15 cellular contexts compared by ENCODE assay signal in the genomic region with DNA sequence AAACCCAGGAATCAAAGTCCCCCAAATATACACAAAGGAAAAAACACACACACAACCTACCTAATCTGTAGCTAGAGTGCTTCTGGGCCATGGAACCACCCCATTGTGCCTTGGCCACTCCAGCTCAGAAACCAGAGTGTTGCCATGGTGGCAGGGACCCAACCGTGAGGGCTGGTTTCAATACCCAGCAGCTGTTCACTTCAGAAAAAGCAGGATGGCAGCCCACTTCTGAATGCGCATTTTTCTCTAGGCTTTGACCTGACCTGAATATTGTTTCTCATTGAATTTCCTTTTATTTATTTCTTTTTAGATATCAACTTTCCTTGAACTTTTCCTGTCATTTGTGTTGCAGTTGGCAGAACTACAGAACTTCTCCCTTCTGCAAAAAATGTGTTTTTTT. TPM values are rescaled to one million over a fixed set of nuclear protein-coding genes. Genes with fewer than 3 reads are reported as not detected.
A peak's percentile ranks its signal among the peaks of the same experiment; 100 is the strongest.
DNase-seq lines count a peak whose midpoint lies in the region; ATAC-seq, FAIRE-seq and TF ChIP-seq lines count a peak whose summit lies in the region.
"Had no signal": no experiment of that assay in that cellular context is flagged by ENCODE, and none has a peak within 500 bp of the region (broad histone marks: within the 10 kb centered on the region; RNA-seq: fewer than 3 reads in every experiment).

No MANE protein-coding gene starts in this region.

- no peaks in the 10 kb centered on the region for H3K9me3 ChIP-seq in SK-N-SH
- no peaks in the 10 kb centered on the region for H3K9me3 ChIP-seq in GM12878 (replicated peaks; ENCODE audit: control insufficient read depth, insufficient read depth, low read length)
- H3K9me3 ChIP-seq in mesenchymal stem cell (ENCODE audit: control insufficient read depth, low read length): no peaks in the 10 kb centered on the region
- no peaks in the 10 kb centered on the region for H3K9me3 ChIP-seq in transverse colon
- H3K9me3 ChIP-seq: mucosa of descending colon had no signal

- no peaks in the 10 kb centered on the region for H4K20me1 ChIP-seq in SK-N-SH (ENCODE audit: insufficient read depth)
- H4K20me1 ChIP-seq in GM12878 (ENCODE audit: control insufficient read depth, insufficient read depth): no peaks in the 10 kb centered on the region

- H3K36me3 ChIP-seq in SK-N-SH (replicated peaks in 1 of 2; ENCODE audit: control insufficient read depth in 1 of 2, insufficient read depth in 2 of 2, low read length in 1 of 2) (no peaks in the 10 kb centered on the region), GM12878 (ENCODE audit: control insufficient read depth in 2 of 2, insufficient read depth in 2 of 2, low read length in 1 of 2) (no peaks in the 10 kb centered on the region), mesenchymal stem cell (ENCODE audit: control insufficient read depth in 1 of 2, insufficient read depth in 2 of 2, low read depth in 1 of 2, low read length in 2 of 2) (no peaks in the 10 kb centered on the region), transverse colon (no peaks in the 10 kb centered on the region)

- H2BK5ac ChIP-seq in mesenchymal stem cell (ENCODE audit: low read depth, low read length, poor library complexity, severe bottlenecking): no peak overlapping the region

- no peak overlapping the region for H2BK15ac ChIP-seq in mesenchymal stem cell (ENCODE audit: low read depth, poor library complexity, severe bottlenecking)

- H2AFZ ChIP-seq in SK-N-SH (ENCODE audit: low read depth) (peak overlapping the region; percentile 27; the same call in 1 of the 2 replicates), GM12878 (ENCODE audit: control insufficient read depth, low read depth, low read length) (no peak overlapping the region), mesenchymal stem cell (ENCODE audit: low read depth, low read length) (no peak overlapping the region)

- peak overlapping the region; percentile 73 to 93; a peak in 3 of 4 replicates for H3K27ac ChIP-seq in SK-N-SH (ENCODE audit: low read depth in 2 of 2, low read length in 1 of 2)
- H3K27ac ChIP-seq in GM12878 (ENCODE audit: control insufficient read depth, insufficient read depth): no peak overlapping the region
- peak overlapping the region; percentile 36 for H3K27ac ChIP-seq in mesenchymal stem cell (ENCODE audit: low read length, poor library complexity, severe bottlenecking)
- H3K27ac ChIP-seq in transverse colon: peak overlapping the region; percentile 38 to 82 (median 68)

- intact Hi-C loops in GM12878 (cut with micrococcal nuclease; ENCODE audit: unreplicated experiment): no loop called here
- intact Hi-C loops in transverse colon (cut with DNase I; ENCODE audit: low total_unique reads): no loop called here

- H3K4ac ChIP-seq in mesenchymal stem cell (ENCODE audit: low read depth in 1 of 2, low read length in 2 of 2): peak overlapping the region in 1 of 2 experiments; percentile 10

- no TSS peak for BruUV-seq in GM12878 (replicated peaks; lab: Mats Ljungman, UMichigan)

- H4K8ac ChIP-seq in mesenchymal stem cell (ENCODE audit: low read length): no peak overlapping the region

- H3K27me3 ChIP-seq in SK-N-SH (ENCODE audit: insufficient read depth): no peaks in the 10 kb centered on the region
- H3K27me3 ChIP-seq in GM12878 (replicated peaks in 1 of 2; ENCODE audit: control insufficient read depth in 2 of 2, insufficient read depth in 2 of 2, low read length in 1 of 2): no peaks in the 10 kb centered on the region
- H3K27me3 ChIP-seq in mesenchymal stem cell (ENCODE audit: control insufficient read depth in 1 of 2, insufficient read depth in 1 of 2, low read length in 2 of 2): no peaks in the 10 kb centered on the region
- no peaks in the 10 kb centered on the region for H3K27me3 ChIP-seq in transverse colon

- peak overlapping the region; percentile 1 to 9 for H2BK12ac ChIP-seq in mesenchymal stem cell (ENCODE audit: low read length in 2 of 2)

- TF ChIP-seq RAD21 in SK-N-SH (IDR thresholded peaks at IDR 0.05; ENCODE audit: low read length) (no peak), GM12878 (IDR thresholded peaks at IDR 0.05; ENCODE audit: insufficient read depth, low read depth, low read length) (no peak)

- WGBS in SK-N-SH (ENCODE audit: low lambda C conversion rate): 72% methylated on average over 2 of the region's 2 CpGs
- 55% methylated on average over 2 of the region's 2 CpGs for WGBS in GM12878 (ENCODE audit: insufficient coverage, insufficient replicate concordance, low lambda C conversion rate, missing lambda C conversion rate)
- 70% methylated on average over 1 of the region's 2 CpGs for WGBS in mesenchymal stem cell
- WGBS in transverse colon (ENCODE audit: low coverage in 1 of 2), 2 donors: 67 to 83% methylated on average over 1 to 2 of the region's 2 CpGs

- H3K9ac ChIP-seq in SK-N-SH (no peak overlapping the region), GM12878 (ENCODE audit: control insufficient read depth, insufficient read depth, low read length) (no peak overlapping the region), mesenchymal stem cell (ENCODE audit: low read length) (peak overlapping the region; percentile 77)

- no peaks in the 10 kb centered on the region for H3K79me1 ChIP-seq in mesenchymal stem cell (replicated peaks; ENCODE audit: low read length, poor library complexity, severe bottlenecking)

- SMC1A ChIA-PET in GM12878 (lab: Charles Lee; ENCODE audit: uncharacterized antibody, unreplicated experiment): interaction anchor here (0.6 to 3.3 kb wide), 11 partner anchors 9 to 154 kb away, joined by 3 to 10 read pairs (median 4); a partner anchor contains a TSS

- FAIRE-seq in GM12878 (lab: Jason Lieb, UNC): no peak
- FAIRE-seq: GM12892 had no signal

- peak overlapping the region; percentile 24; the same call in 1 of the 2 replicates for H3K4me2 ChIP-seq in SK-N-SH
- no peak overlapping the region for H3K4me2 ChIP-seq in GM12878 (ENCODE audit: control insufficient read depth, insufficient read depth)
- no peak overlapping the region for H3K4me2 ChIP-seq in mesenchymal stem cell (ENCODE audit: low read length, poor library complexity, severe bottlenecking)

- peak overlapping the region; percentile 1 for H2BK120ac ChIP-seq in mesenchymal stem cell (ENCODE audit: low read depth, low read length)

- DNase-seq in SK-N-SH (no peak), GM12878 (ENCODE audit: low read depth, low spot score) (peak; percentile 5), mesenchymal stem cell (no peak), transverse colon (no peak), germinal center (ENCODE audit: low spot score) (no peak), activated gamma-delta T cell treated with Interleukin-2 at 50 U/mL for 16 hours (no peak)
- DNase-seq: activated CD4-positive, alpha-beta T cell treated with anti-CD3 and anti-CD28 coated beads, Interleukin-2, amount 10 ng/mL, durations not matched to agents 7 days and 5 days; activated naive CD8-positive, alpha-beta T cell treated with anti-CD3 and anti-CD28 coated beads, Interleukin-2, amount 10 ng/mL, durations not matched to agents 7 days and 5 days; activated T-cell treated with anti-CD3 and anti-CD28 coated beads, Interleukin-2, amount 50 U/mL, for 4 hours; mucosa of descending colon; NCI-H2029; SHP77 had no signal

- POLR2A ChIA-PET in SK-N-SH (lab: Yijun Ruan, JAX): no interaction called here
- POLR2A ChIA-PET in GM12878 (lab: Charles Lee): interaction anchor here (1.1 to 1.7 kb wide), 2 partner anchors 8 to 61 kb away, joined by 3 to 4 read pairs; no protein-coding TSS in a partner anchor

- TF ChIP-seq CTCF in SK-N-SH (IDR thresholded peaks at IDR 0.05) (no peak), GM12878 (IDR thresholded peaks at IDR 0.05 in 2 of 3, conservative IDR thresholded peaks at IDR 0.05 in 1 of 3; ENCODE audit: control insufficient read depth in 2 of 3, extremely low read depth in 1 of 3, insufficient read depth in 1 of 3, low read depth in 3 of 3, low read length in 3 of 3) (no peak), transverse colon (IDR thresholded peaks at IDR 0.05) (no peak)

- H3F3A ChIP-seq in SK-N-SH (replicated peaks; ENCODE audit: insufficient read depth): no peaks in the 10 kb centered on the region

- H3K79me2 ChIP-seq in SK-N-SH (ENCODE audit: insufficient read depth) (no peaks in the 10 kb centered on the region), GM12878 (ENCODE audit: control insufficient read depth, insufficient read depth, low read length) (no peaks in the 10 kb centered on the region)

- peak overlapping the region; percentile 10 for H2AK5ac ChIP-seq in mesenchymal stem cell (ENCODE audit: low read length, severe bottlenecking)

- peaks cover 26 to 27% of the 10 kb centered on the region in 2 experiments for H3K4me1 ChIP-seq in SK-N-SH (ENCODE audit: control insufficient read depth in 1 of 2, insufficient read depth in 2 of 2, low read depth in 1 of 2, low read length in 1 of 2)
- H3K4me1 ChIP-seq in GM12878 (ENCODE audit: control insufficient read depth, insufficient read depth, low read length): peaks cover 34% of the 10 kb centered on the region
- H3K4me1 ChIP-seq in mesenchymal stem cell (ENCODE audit: control insufficient read depth, insufficient read depth, low read depth, low read length): peaks cover 7% of the 10 kb centered on the region
- peaks cover 0 to 48% (median 6%) of the 10 kb centered on the region in 4 donors for H3K4me1 ChIP-seq in transverse colon

- TF ChIP-seq POLR2A in GM12878 (IDR thresholded peaks at IDR 0.05; ENCODE audit: low read depth, low read length) (no peak), transverse colon (IDR thresholded peaks at IDR 0.05) (no peak)

- CTCF ChIA-PET in SK-N-SH (lab: Yijun Ruan, JAX): no interaction called here
- CTCF ChIA-PET in GM12878 (lab: Yijun Ruan, JAX): interaction anchor here (0.7 to 2.7 kb wide), 5 partner anchors 8 to 205 kb away, joined by 3 to 12 read pairs (median 3); no protein-coding TSS in a partner anchor

- H3K4me3 ChIP-seq in SK-N-SH (ENCODE audit: low read depth in 2 of 2, low read length in 1 of 2) (no peak overlapping the region), GM12878 (no peak overlapping the region), mesenchymal stem cell (ENCODE audit: insufficient read depth in 1 of 2, low read depth in 1 of 2, low read length in 2 of 2) (no peak overlapping the region), transverse colon (no peak overlapping the region)
- H3K4me3 ChIP-seq: mucosa of descending colon had no signal

- in situ Hi-C loops in GM12878 (cut with MboI) (no loop called here), transverse colon (cut with MboI; ENCODE audit: low pct_ligation_motif_present in 1 of 4, low pct_unique_long_range_greater_than_20kb in 1 of 4, low sequenced_read_pairs in 3 of 4) (no loop called here)

- RAD21 ChIA-PET in GM12878 (lab: Charles Lee; ENCODE audit: unreplicated experiment): interaction anchor here (0.9 to 1.0 kb wide), 2 partner anchors 42 to 74 kb away, joined by 3 read pairs; a partner anchor contains a TSS

- H3K23ac ChIP-seq in mesenchymal stem cell (ENCODE audit: low read length in 2 of 2): peak overlapping the region in 1 of 2 experiments; percentile 6

- H4K91ac ChIP-seq in mesenchymal stem cell (ENCODE audit: low read length): peak overlapping the region; percentile 77

- no peak overlapping the region for H3K14ac ChIP-seq in mesenchymal stem cell (ENCODE audit: low read length in 2 of 2)

- TF ChIP-seq EP300 in SK-N-SH (IDR thresholded peaks at IDR 0.05; ENCODE audit: borderline replicate concordance in 1 of 2, low read depth in 1 of 2, low read length in 1 of 2): no peak
- TF ChIP-seq EP300 in GM12878 (IDR thresholded peaks at IDR 0.05; ENCODE audit: borderline replicate concordance in 1 of 2, control insufficient read depth in 1 of 2, low read depth in 2 of 2, low read length in 2 of 2): no peak
- no peak for TF ChIP-seq EP300 in transverse colon (IDR thresholded peaks at IDR 0.05; ENCODE audit: low read depth)

- no peaks in the 10 kb centered on the region for H3K9me2 ChIP-seq in SK-N-SH

- peak overlapping the region in 1 of 2 experiments; percentile 78 for H3K18ac ChIP-seq in mesenchymal stem cell (ENCODE audit: low read depth in 1 of 2, low read length in 2 of 2)

- ATAC-seq in SK-N-SH treated with all-trans-retinoic acid at 6 μM for 48 hours (no peak; the same call in 2 of the 3 replicates), GM12878 (peak; percentile 73), HG03039 (IDR thresholded peaks at IDR 0.05; ENCODE audit: unreplicated experiment) (no peak)
- ATAC-seq: activated T-cell treated with anti-CD3 and anti-CD28 coated beads, Interleukin-2, amount 50 U/mL, for 4 hours; mucosa of descending colon had no signal

RNA-seq across cellular contexts. Expression of a gene that starts 43.0 kb away (rescaled TPM):
- polyA plus RNA-seq in SK-N-SH (2012; rRNA removed): 62.7 and 64.9 TPM in 2 replicates
- polyA plus RNA-seq in SK-N-SH (2012; cell fraction: cytosol; rRNA removed): 81.3 and 99.6 TPM in 2 replicates
- 53.5 and 77.1 TPM in 2 replicates for polyA plus RNA-seq in SK-N-SH (2012; cell fraction: nucleus; rRNA removed)
- 326 and 345 TPM in 2 replicates for total RNA-seq in GM12878 (2013; cell fraction: nucleolus; rRNA removed)
- 10.5 and 14.6 TPM in 2 replicates for total RNA-seq in GM12878 (2014; rRNA removed)
- total RNA-seq in GM12878 (2014; rRNA removed; fragmentation: Illumina TruSeq; extraction: Trizol): 22.2 and 25.3 TPM in 2 replicates
- total RNA-seq in GM12878 (2021): 22.4 and 25.1 TPM in 2 replicates
- 6.6 TPM for polyA plus RNA-seq in GM12878 (2011; ENCODE audit: low read depth)
- 26.1 and 33.7 TPM in 2 replicates for polyA plus RNA-seq in GM12878 (2011; rRNA removed)
- 8.0 and 10.7 TPM in 2 replicates for polyA plus RNA-seq in GM12878 (2011; cell fraction: cytosol; rRNA removed)
- polyA plus RNA-seq in GM12878 (2011; cell fraction: nucleus; rRNA removed): 28.8 and 30.4 TPM in 2 replicates
- 12.4 and 16.7 TPM in 2 replicates for polyA plus RNA-seq in GM12878 (2012)
- 18.9 and 25.0 TPM in 2 replicates for polyA plus RNA-seq in GM12878 (2014; fragmentation: Illumina TruSeq; extraction: Trizol)
- polyA plus RNA-seq in GM12878 (2014; fragmentation: Nextera tagmentation; extraction: Ambion mirVana): 1 to 10 TPM; 5.7 to 5.9 TPM
- polyA plus RNA-seq in GM12878 (2014; rRNA removed): 13.7 and 14.4 TPM in 2 replicates
- 10 to 100 TPM; 12.0 to 12.8 TPM for polyA plus RNA-seq in GM12878 (2016; fragmentation: Nextera tagmentation; extraction: Ambion mirVana)
- polyA minus RNA-seq in GM12878 (2011; rRNA and poly(A)+ RNA removed): 56.1 and 59.0 TPM in 2 replicates
- 12.6 TPM in 2 replicates for polyA minus RNA-seq in GM12878 (2011; cell fraction: cytosol; rRNA and poly(A)+ RNA removed)
- polyA minus RNA-seq in GM12878 (2011; cell fraction: nucleus; rRNA and poly(A)+ RNA removed): 64.8 and 88.5 TPM in 2 replicates
- 26.8 TPM for polyA plus RNA-seq in mesenchymal stem cell (2013, experiment 1 of 2)
- polyA plus RNA-seq in mesenchymal stem cell (2013, experiment 2 of 2): 26.1 TPM
- 10 to 100 TPM; 41.1 to 69.4 (median 47.0) TPM for total RNA-seq in transverse colon
